In the genomic region with DNA sequence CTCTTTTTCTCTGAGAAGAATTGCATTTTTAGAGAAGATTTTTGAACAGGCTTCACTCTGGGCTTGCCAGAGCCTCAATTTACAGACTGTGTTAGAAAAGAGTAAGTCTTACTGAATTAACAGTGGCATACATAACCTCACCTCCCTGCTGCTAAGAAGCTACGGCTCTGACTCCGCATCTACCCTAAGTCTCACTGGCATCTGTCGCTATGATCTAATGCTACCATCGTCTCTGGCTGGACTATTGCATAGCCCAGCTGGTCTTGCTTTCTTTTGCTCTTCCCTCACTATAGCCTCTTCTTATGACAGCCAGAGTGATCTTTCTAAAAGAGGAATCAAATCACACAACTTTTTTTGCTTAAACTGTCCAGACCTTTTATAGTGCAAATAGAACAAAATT, we compare ENCODE assay signal across 32 cellular contexts.
"Had no signal": no experiment of that assay in that cellular context is flagged by ENCODE, and none has a peak within 500 bp of the region (broad histone marks: within the 10 kb centered on the region; RNA-seq: fewer than 3 reads in every experiment).

No MANE protein-coding gene starts in this region.

- H3K27ac Mint-ChIP-seq: activated naive CD4-positive, alpha-beta T cell treated with anti-CD3 and anti-CD28 coated beads for 36 hours; activated naive CD8-positive, alpha-beta T cell treated with anti-CD3 and anti-CD28 coated beads for 36 hours; effector memory CD8-positive, alpha-beta T cell; mesothelial cell of epicardium; nephron progenitor cell; T-helper 2 cell treated with Interferon-gamma antibody and Interleukin-4, amounts not matched to agents 5 μg/mL and 100 μg/mL, for 36 hours had no signal

- H3K9me3 ChIP-seq: adrenal gland, colonic mucosa, ovary, prostate gland, sigmoid colon, testis had no signal

- H3K27me3 ChIP-seq: adrenal gland, cardiac muscle cell, colonic mucosa, ovary, sigmoid colon, testis, transverse colon had no signal

- H3K9me3 Mint-ChIP-seq: effector memory CD8-positive, alpha-beta T cell had no signal

- FAIRE-seq: endothelial cell of umbilical vein, kidney, urothelium cell line had no signal

- DNase-seq: activated CD4-positive, alpha-beta T cell treated with anti-CD3 and anti-CD28 coated beads for 4 hours; activated CD4-positive, alpha-beta T cell treated with anti-CD3 and anti-CD28 coated beads, Interleukin-2, amount 50 U/mL, for 4 hours; activated effector memory CD4-positive, alpha-beta T cell treated with anti-CD3 and anti-CD28 coated beads, Interleukin-2, amount 50 U/mL, for 16 hours; activated naive CD4-positive, alpha-beta T cell treated with anti-CD3 and anti-CD28 coated beads for 36 hours; activated naive CD8-positive, alpha-beta T cell treated with anti-CD3 and anti-CD28 coated beads for 36 hours; adrenal gland; aorta; cerebellar nuclear complex; colonic mucosa; effector memory CD8-positive, alpha-beta T cell; head of caudate nucleus; hypothalamus; immature natural killer cell; kidney; left colon; naive B cell; nephron progenitor cell; ovary; retina; sigmoid colon; stimulated activated CD4-positive, alpha-beta T cell treated with anti-CD3 and anti-CD28 coated beads, Interleukin-1b, Interleukin-23, amount 100 ng/mL, for 48 hours; stimulated activated naive CD4-positive, alpha-beta T cell; testis; transverse colon had no signal

- H3K27ac ChIP-seq: adrenal gland, cardiac muscle cell, colonic mucosa, ovary, prostate gland, sigmoid colon, testis, transverse colon had no signal

- H3K4me1 ChIP-seq: adrenal gland, colonic mucosa, prostate gland, testis had no signal

- H3K36me3 ChIP-seq: adrenal gland, cardiac muscle cell, colonic mucosa, ovary, prostate gland, sigmoid colon, transverse colon had no signal

- H3K4me3 ChIP-seq: adrenal gland, cardiac muscle cell, colonic mucosa, ovary, prostate gland, sigmoid colon, smooth muscle cell, testis, transverse colon had no signal

- H3K4me3 Mint-ChIP-seq: activated naive CD4-positive, alpha-beta T cell treated with anti-CD3 and anti-CD28 coated beads for 36 hours; activated naive CD8-positive, alpha-beta T cell treated with anti-CD3 and anti-CD28 coated beads for 36 hours; brain; effector memory CD8-positive, alpha-beta T cell; immature natural killer cell; mesothelial cell of epicardium; naive B cell; nephron progenitor cell; T-helper 2 cell treated with Interferon-gamma antibody and Interleukin-4, amounts not matched to agents 5 μg/mL and 100 μg/mL, for 36 hours had no signal

- H3K36me3 Mint-ChIP-seq: activated naive CD8-positive, alpha-beta T cell treated with anti-CD3 and anti-CD28 coated beads for 36 hours; brain; mesothelial cell of epicardium had no signal

- ATAC-seq: effector memory CD8-positive, alpha-beta T cell; left colon had no signal

- H3K4me1 Mint-ChIP-seq: immature natural killer cell had no signal
